ENCODE assay signal across 19 cellular contexts in genomic region chr22:41534219-41534618, GRCh38. TPM values are rescaled to one million over a fixed set of nuclear protein-coding genes. Genes with fewer than 3 reads are reported as not detected.
"Had no signal": no experiment of that assay in that cellular context is flagged by ENCODE, and none has a peak within 500 bp of the region (broad histone marks: within the 10 kb centered on the region; RNA-seq: fewer than 3 reads in every experiment).

No MANE protein-coding gene starts in this region.

- H3K4me1 ChIP-seq: thyroid gland had no signal

- H3K27ac ChIP-seq: epithelial cell of prostate had no signal

- H3K4me3 Mint-ChIP-seq: activated CD4-positive, alpha-beta memory T cell treated with anti-CD3 and anti-CD28 coated beads, Interleukin-2, amount 10 ng/mL, durations not matched to agents 7 days and 5 days; activated naive CD4-positive, alpha-beta T cell treated with anti-CD3 and anti-CD28 coated beads, Interleukin-2, amount 10 ng/mL, durations not matched to agents 7 days and 5 days; activated T-cell treated with anti-CD3 and anti-CD28 coated beads, Interleukin-2, amount 50 U/mL, for 24 hours; nephron progenitor cell; T-helper 1 cell treated with Interleukin-12 subunit alpha and Interleukin-12 subunit beta and Interleukin-4 antibody, amounts not matched to agents 30 μg/mL and 1 μg/mL, for 36 hours had no signal

- H3K27me3 ChIP-seq: ascending aorta, breast epithelium, thyroid gland had no signal

- DNase-seq: activated CD4-positive, alpha-beta memory T cell treated with anti-CD3 and anti-CD28 coated beads, Interleukin-2, amount 10 ng/mL, durations not matched to agents 7 days and 5 days; activated CD4-positive, alpha-beta T cell treated with anti-CD3 and anti-CD28 coated beads for 4 hours; activated naive CD4-positive, alpha-beta T cell treated with anti-CD3 and anti-CD28 coated beads, Interleukin-2, amount 10 ng/mL, durations not matched to agents 7 days and 5 days; activated T-cell treated with anti-CD3 and anti-CD28 coated beads, Interleukin-2, amount 50 U/mL, for 24 hours; dermis blood vessel endothelial cell; foreskin fibroblast; hippocampal formation; midbrain; nephron progenitor cell; occipital lobe; retina; stimulated activated CD4-positive, alpha-beta T cell treated with anti-CD3 and anti-CD28 coated beads, Interleukin-2, amount 100 ng/mL, for 24 hours; stimulated activated naive CD4-positive, alpha-beta T cell treated with Interleukin-2 at 50 U/mL for 16 hours; thyroid gland had no signal

- H3K27me3 Mint-ChIP-seq: activated CD4-positive, alpha-beta memory T cell treated with anti-CD3 and anti-CD28 coated beads, Interleukin-2, amount 10 ng/mL, durations not matched to agents 7 days and 5 days; activated naive CD4-positive, alpha-beta T cell treated with anti-CD3 and anti-CD28 coated beads, Interleukin-2, amount 10 ng/mL, durations not matched to agents 7 days and 5 days; activated T-cell treated with anti-CD3 and anti-CD28 coated beads, Interleukin-2, amount 50 U/mL, for 24 hours had no signal

- H3K4me3 ChIP-seq: ascending aorta, breast epithelium, thyroid gland had no signal

- H3K9me3 ChIP-seq: ascending aorta, breast epithelium, thyroid gland had no signal

- H3K27ac Mint-ChIP-seq: activated CD4-positive, alpha-beta memory T cell treated with anti-CD3 and anti-CD28 coated beads, Interleukin-2, amount 10 ng/mL, durations not matched to agents 7 days and 5 days; activated naive CD4-positive, alpha-beta T cell treated with anti-CD3 and anti-CD28 coated beads, Interleukin-2, amount 10 ng/mL, durations not matched to agents 7 days and 5 days; nephron progenitor cell; T-helper 1 cell treated with Interleukin-12 subunit alpha and Interleukin-12 subunit beta and Interleukin-4 antibody, amounts not matched to agents 30 μg/mL and 1 μg/mL, for 36 hours had no signal

- H3K9me3 Mint-ChIP-seq: activated CD4-positive, alpha-beta memory T cell treated with anti-CD3 and anti-CD28 coated beads, Interleukin-2, amount 10 ng/mL, durations not matched to agents 7 days and 5 days; activated naive CD4-positive, alpha-beta T cell treated with anti-CD3 and anti-CD28 coated beads, Interleukin-2, amount 10 ng/mL, durations not matched to agents 7 days and 5 days; activated T-cell treated with anti-CD3 and anti-CD28 coated beads, Interleukin-2, amount 50 U/mL, for 24 hours; nephron progenitor cell; T-helper 1 cell treated with Interleukin-12 subunit alpha and Interleukin-12 subunit beta and Interleukin-4 antibody, amounts not matched to agents 30 μg/mL and 1 μg/mL, for 36 hours had no signal

- H3K4me1 Mint-ChIP-seq: activated CD4-positive, alpha-beta memory T cell treated with anti-CD3 and anti-CD28 coated beads, Interleukin-2, amount 10 ng/mL, durations not matched to agents 7 days and 5 days; activated naive CD4-positive, alpha-beta T cell treated with anti-CD3 and anti-CD28 coated beads, Interleukin-2, amount 10 ng/mL, durations not matched to agents 7 days and 5 days had no signal

RNA-seq across cellular contexts. Expression of gene CSDC2, which starts 26.6 kb away (rescaled TPM):
- total RNA-seq: activated CD4-positive, alpha-beta memory T cell treated with anti-CD3 and anti-CD28 coated beads, Interleukin-2, amount 10 ng/mL, durations not matched to agents 7 days and 5 days; dermis blood vessel endothelial cell; lung microvascular endothelial cell had no signal
